In the genomic region with DNA sequence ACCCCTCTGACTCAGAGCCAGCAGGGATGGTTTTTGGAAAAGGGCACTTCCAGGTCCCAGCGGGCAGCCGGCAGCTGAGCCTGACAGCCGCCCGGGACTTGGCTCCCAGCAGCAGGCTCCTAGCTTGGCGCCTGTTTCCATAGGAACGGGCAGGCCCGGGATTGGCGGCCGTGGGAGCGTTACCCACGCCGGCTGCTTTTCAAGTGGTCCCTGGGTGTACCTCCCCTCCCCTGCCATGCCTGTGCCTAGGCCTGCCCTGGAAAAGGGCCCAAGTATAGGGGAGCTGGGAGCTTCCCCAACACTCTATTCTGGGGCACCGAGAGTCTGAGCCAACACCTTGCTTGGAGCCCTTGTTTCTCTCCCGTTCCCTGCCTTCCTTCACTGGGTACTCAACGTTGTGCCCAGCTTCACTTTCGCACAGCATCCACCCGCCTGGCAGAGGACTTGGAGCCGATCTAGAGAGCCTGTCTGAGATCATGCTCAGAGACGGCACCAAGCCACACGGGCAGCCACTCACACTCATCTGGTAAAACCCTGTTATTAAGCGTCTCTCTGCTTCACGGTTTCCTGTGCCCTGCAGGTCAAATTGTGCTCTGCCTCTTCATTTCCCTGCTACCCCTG, we compare ENCODE assay signal across 13 cellular contexts.
DNase-seq lines count a peak whose midpoint lies in the region; ATAC-seq and TF ChIP-seq lines count a peak whose summit lies in the region.
"Had no signal": no experiment of that assay in that cellular context is flagged by ENCODE, and none has a peak within 500 bp of the region (broad histone marks: within the 10 kb centered on the region; RNA-seq: fewer than 3 reads in every experiment).

No MANE protein-coding gene starts in this region.

- no peaks in the 10 kb centered on the region for H3K36me3 Mint-ChIP-seq in WTC11

- H3K4me3 ChIP-seq in mesenchymal stem cell (ENCODE audit: insufficient read depth in 1 of 2, low read depth in 1 of 2, low read length in 2 of 2) (no peak overlapping the region), GM23248 (no peak overlapping the region), MM.1S (ENCODE audit: low read length) (no peak overlapping the region)

- H3K36me3 ChIP-seq in mesenchymal stem cell (ENCODE audit: control insufficient read depth in 1 of 2, insufficient read depth in 2 of 2, low read depth in 1 of 2, low read length in 2 of 2) = no peaks in the 10 kb centered on the region
- H3K36me3 ChIP-seq in GM23248 (ENCODE audit: low read depth) = no peaks in the 10 kb centered on the region
- H3K36me3 ChIP-seq in MM.1S (replicated peaks; ENCODE audit: insufficient read depth, low read length) = no peaks in the 10 kb centered on the region

- no peak overlapping the region for H2BK120ac ChIP-seq in mesenchymal stem cell (ENCODE audit: low read depth, low read length)

- H3K23ac ChIP-seq in mesenchymal stem cell (ENCODE audit: low read length in 2 of 2) = no peak overlapping the region

- H2AFZ ChIP-seq in mesenchymal stem cell (ENCODE audit: low read depth, low read length) (no peak overlapping the region), GM23248 (no peak overlapping the region), MM.1S (ENCODE audit: low read length) (no peak overlapping the region)

- H2BK15ac ChIP-seq in mesenchymal stem cell (ENCODE audit: low read depth, poor library complexity, severe bottlenecking) = peak overlapping the region; percentile 23

- H3K18ac ChIP-seq in mesenchymal stem cell (ENCODE audit: low read depth in 1 of 2, low read length in 2 of 2) = no peak overlapping the region

- DNase-seq in DMS153 (lab: John Stamatoyannopoulos, UW) (peak; percentile 58), NCI-H2081 treated with DMSO at 0.1 percent for 48 hours (lab: John Stamatoyannopoulos, UW) (peak; percentile 57), WTC11 (ENCODE audit: low spot score) (peak; percentile 12), mesenchymal stem cell (no peak), Right ventricle myocardium inferior (ENCODE audit: missing footprints) (no peak), GM23248 (no peak), MM.1S (no peak), AG20443 (ENCODE audit: low spot score) (no peak)
- DNase-seq: foreskin fibroblast, GOT3, left colon had no signal

- no peaks in the 10 kb centered on the region for H3K79me2 ChIP-seq in GM23248 (ENCODE audit: insufficient read depth)
- H3K79me2 ChIP-seq in MM.1S (ENCODE audit: low read length) = no peaks in the 10 kb centered on the region

- no peaks in the 10 kb centered on the region for H3K9me3 Mint-ChIP-seq in WTC11
- H3K9me3 Mint-ChIP-seq: stimulated activated naive CD8-positive, alpha-beta T cell treated with anti-CD3 and anti-CD28 coated beads, Interleukin-15, Interleukin-2, amounts not matched to agents 100 ng/mL and 50 ng/mL, for 24 hours had no signal

- no peaks in the 10 kb centered on the region for H3K27me3 Mint-ChIP-seq in WTC11 (ENCODE audit: low read depth)
- H3K27me3 Mint-ChIP-seq: stimulated activated naive CD8-positive, alpha-beta T cell treated with anti-CD3 and anti-CD28 coated beads, Interleukin-15, Interleukin-2, amounts not matched to agents 100 ng/mL and 50 ng/mL, for 24 hours had no signal

- TF ChIP-seq CTCF in WTC11 (IDR thresholded peaks at IDR 0.05) (no peak), MM.1S (IDR thresholded peaks at IDR 0.05; ENCODE audit: low read length) (no peak)

- H4K8ac ChIP-seq in mesenchymal stem cell (ENCODE audit: low read length) = no peak overlapping the region

- H3K79me1 ChIP-seq in mesenchymal stem cell (replicated peaks; ENCODE audit: low read length, poor library complexity, severe bottlenecking) = no peaks in the 10 kb centered on the region

- no peak overlapping the region for H3K27ac Mint-ChIP-seq in WTC11
- H3K27ac Mint-ChIP-seq: B cell; stimulated activated naive CD8-positive, alpha-beta T cell treated with anti-CD3 and anti-CD28 coated beads, Interleukin-15, Interleukin-2, amounts not matched to agents 100 ng/mL and 50 ng/mL, for 24 hours had no signal

- H3K4me2 ChIP-seq in mesenchymal stem cell (ENCODE audit: low read length, poor library complexity, severe bottlenecking) (no peak overlapping the region), GM23248 (ENCODE audit: unreplicated experiment) (no peak overlapping the region), MM.1S (ENCODE audit: low read depth, low read length) (no peak overlapping the region)

- intact Hi-C loops in Right ventricle myocardium inferior (cut with DNase I) = no loop called here

- no peaks in the 10 kb centered on the region for H4K20me1 ChIP-seq in GM23248 (ENCODE audit: insufficient read depth)
- no peaks in the 10 kb centered on the region for H4K20me1 ChIP-seq in MM.1S (ENCODE audit: insufficient read depth, low read length)

- no peak overlapping the region for H3K14ac ChIP-seq in mesenchymal stem cell (ENCODE audit: low read length in 2 of 2)

- H3K9ac ChIP-seq in mesenchymal stem cell (ENCODE audit: low read length) (no peak overlapping the region), GM23248 (no peak overlapping the region), MM.1S (ENCODE audit: low read length) (no peak overlapping the region)

- H3K4ac ChIP-seq in mesenchymal stem cell (ENCODE audit: low read depth in 1 of 2, low read length in 2 of 2) = no peak overlapping the region

- H3F3A ChIP-seq in GM23248 (ENCODE audit: insufficient read depth) (no peaks in the 10 kb centered on the region), MM.1S (ENCODE audit: insufficient read depth, low read length) (no peaks in the 10 kb centered on the region)

- H3K9me2 ChIP-seq in GM23248 (ENCODE audit: insufficient read depth) = no peaks in the 10 kb centered on the region
- no peaks in the 10 kb centered on the region for H3K9me2 ChIP-seq in MM.1S (replicated peaks; ENCODE audit: insufficient read depth, low read length)

- H3K27ac ChIP-seq in mesenchymal stem cell (ENCODE audit: low read length, poor library complexity, severe bottlenecking) = no peak overlapping the region
- H3K27ac ChIP-seq in GM23248 = no peak overlapping the region
- H3K27ac ChIP-seq in MM.1S (ENCODE audit: low read length) = no peak overlapping the region

- in situ Hi-C loops in GM23248 (cut with MboI) = no loop called here

- POLR2A ChIA-PET in WTC11 (lab: Charles Lee) = no interaction called here

- ATAC-seq in WTC11 = no peak
- no peak for ATAC-seq in Right ventricle myocardium inferior
- ATAC-seq: left colon had no signal

- CTCF ChIA-PET in WTC11 (lab: Charles Lee) = interaction anchor here (1.1 kb wide), 1 partner anchor 99 kb away, joined by 3 read pairs; no protein-coding TSS in a partner anchor

- no peak overlapping the region for H2BK12ac ChIP-seq in mesenchymal stem cell (ENCODE audit: low read length in 2 of 2)

- H4K91ac ChIP-seq in mesenchymal stem cell (ENCODE audit: low read length) = no peak overlapping the region

- H3K4me1 ChIP-seq in mesenchymal stem cell (ENCODE audit: control insufficient read depth, insufficient read depth, low read depth, low read length) (no peaks in the 10 kb centered on the region), GM23248 (ENCODE audit: insufficient read depth) (no peaks in the 10 kb centered on the region), MM.1S (ENCODE audit: low read length) (no peaks in the 10 kb centered on the region)

- 63% methylated on average over 18 of the region's 22 CpGs for WGBS in mesenchymal stem cell
- 42 to 57% methylated on average over 14 to 15 of the region's 22 CpGs for WGBS in GM23248 (ENCODE audit: low coverage in 1 of 2, low lambda C conversion rate in 2 of 2, missing lambda C conversion rate in 2 of 2), 2 experiments

- H3K27me3 ChIP-seq in mesenchymal stem cell (ENCODE audit: control insufficient read depth in 1 of 2, insufficient read depth in 1 of 2, low read length in 2 of 2) = peaks cover 6 to 75% of the 10 kb centered on the region in 2 experiments
- no peaks in the 10 kb centered on the region for H3K27me3 ChIP-seq in GM23248 (replicated peaks; ENCODE audit: insufficient read depth)
- H3K27me3 ChIP-seq in MM.1S (replicated peaks; ENCODE audit: insufficient read depth, low read length) = no peaks in the 10 kb centered on the region

- no peaks in the 10 kb centered on the region for H3K4me1 Mint-ChIP-seq in WTC11

- no peak overlapping the region for H2AK5ac ChIP-seq in mesenchymal stem cell (ENCODE audit: low read length, severe bottlenecking)

- H2BK5ac ChIP-seq in mesenchymal stem cell (ENCODE audit: low read depth, low read length, poor library complexity, severe bottlenecking) = no peak overlapping the region

- H3K4me3 Mint-ChIP-seq in WTC11 = no peak overlapping the region
- H3K4me3 Mint-ChIP-seq: B cell; stimulated activated naive CD8-positive, alpha-beta T cell treated with anti-CD3 and anti-CD28 coated beads, Interleukin-15, Interleukin-2, amounts not matched to agents 100 ng/mL and 50 ng/mL, for 24 hours had no signal

- no peaks in the 10 kb centered on the region for H3K9me3 ChIP-seq in mesenchymal stem cell (ENCODE audit: control insufficient read depth, low read length)
- no peaks in the 10 kb centered on the region for H3K9me3 ChIP-seq in GM23248 (ENCODE audit: low read depth)
- no peaks in the 10 kb centered on the region for H3K9me3 ChIP-seq in MM.1S (replicated peaks; ENCODE audit: insufficient read depth, low read length)

TF ChIP-seq in WTC11, 78 proteins besides CTCF, POLR2A, EP300 and RAD21 (continues in another document):
- TF ChIP-seq, protein P1, sequence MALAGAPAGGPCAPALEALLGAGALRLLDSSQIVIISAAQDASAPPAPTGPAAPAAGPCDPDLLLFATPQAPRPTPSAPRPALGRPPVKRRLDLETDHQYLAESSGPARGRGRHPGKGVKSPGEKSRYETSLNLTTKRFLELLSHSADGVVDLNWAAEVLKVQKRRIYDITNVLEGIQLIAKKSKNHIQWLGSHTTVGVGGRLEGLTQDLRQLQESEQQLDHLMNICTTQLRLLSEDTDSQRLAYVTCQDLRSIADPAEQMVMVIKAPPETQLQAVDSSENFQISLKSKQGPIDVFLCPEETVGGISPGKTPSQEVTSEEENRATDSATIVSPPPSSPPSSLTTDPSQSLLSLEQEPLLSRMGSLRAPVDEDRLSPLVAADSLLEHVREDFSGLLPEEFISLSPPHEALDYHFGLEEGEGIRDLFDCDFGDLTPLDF (CRISPR knock-in tag; IDR thresholded peaks at IDR 0.05) = no peak
- TF ChIP-seq RORB (CRISPR knock-in tag; IDR thresholded peaks at IDR 0.05) = no peak
- no peak for TF ChIP-seq NFYB (CRISPR knock-in tag; conservative IDR thresholded peaks at IDR 0.05; ENCODE audit: low read depth)
- TF ChIP-seq, protein P2, sequence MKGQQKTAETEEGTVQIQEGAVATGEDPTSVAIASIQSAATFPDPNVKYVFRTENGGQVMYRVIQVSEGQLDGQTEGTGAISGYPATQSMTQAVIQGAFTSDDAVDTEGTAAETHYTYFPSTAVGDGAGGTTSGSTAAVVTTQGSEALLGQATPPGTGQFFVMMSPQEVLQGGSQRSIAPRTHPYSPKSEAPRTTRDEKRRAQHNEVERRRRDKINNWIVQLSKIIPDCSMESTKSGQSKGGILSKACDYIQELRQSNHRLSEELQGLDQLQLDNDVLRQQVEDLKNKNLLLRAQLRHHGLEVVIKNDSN (CRISPR knock-in tag; IDR thresholded peaks at IDR 0.05) = no peak

Comparison
In these comparisons a context has a peak if more than half of its experiments do, and no peak if none do; other contexts are left out.
1. DNase-seq: peak in DMS153 (single experiment), NCI-H2081 treated with DMSO at 0.1 percent for 48 hours (single experiment) and WTC11 (single experiment); none in mesenchymal stem cell (single experiment), Right ventricle myocardium inferior (single experiment), GM23248 (single experiment), MM.1S (single experiment) and AG20443 (single experiment).